In genomic region chr2:11478899-11479605, GRCh38 we compare ENCODE assay signal across 1 cellular context.
TF ChIP-seq lines count a peak whose summit lies in the region.

No MANE protein-coding gene starts in this region.

TF ChIP-seq in HepG2, 621 proteins besides CTCF, POLR2A, EP300 and RAD21 (continued from another document and continues in another):
- TF ChIP-seq, protein P1, sequence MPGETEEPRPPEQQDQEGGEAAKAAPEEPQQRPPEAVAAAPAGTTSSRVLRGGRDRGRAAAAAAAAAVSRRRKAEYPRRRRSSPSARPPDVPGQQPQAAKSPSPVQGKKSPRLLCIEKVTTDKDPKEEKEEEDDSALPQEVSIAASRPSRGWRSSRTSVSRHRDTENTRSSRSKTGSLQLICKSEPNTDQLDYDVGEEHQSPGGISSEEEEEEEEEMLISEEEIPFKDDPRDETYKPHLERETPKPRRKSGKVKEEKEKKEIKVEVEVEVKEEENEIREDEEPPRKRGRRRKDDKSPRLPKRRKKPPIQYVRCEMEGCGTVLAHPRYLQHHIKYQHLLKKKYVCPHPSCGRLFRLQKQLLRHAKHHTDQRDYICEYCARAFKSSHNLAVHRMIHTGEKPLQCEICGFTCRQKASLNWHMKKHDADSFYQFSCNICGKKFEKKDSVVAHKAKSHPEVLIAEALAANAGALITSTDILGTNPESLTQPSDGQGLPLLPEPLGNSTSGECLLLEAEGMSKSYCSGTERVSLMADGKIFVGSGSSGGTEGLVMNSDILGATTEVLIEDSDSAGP (CRISPR knock-in tag; IDR thresholded peaks at IDR 0.05; ENCODE audit: borderline replicate concordance), result no peak
- TF ChIP-seq RXRA (CRISPR knock-in tag; IDR thresholded peaks at IDR 0.05), result no peak
- TF ChIP-seq CSRNP1 (CRISPR knock-in tag; IDR thresholded peaks at IDR 0.05), result no peak
- no peak for TF ChIP-seq GRHL1 (CRISPR knock-in tag; conservative IDR thresholded peaks at IDR 0.05)
- TF ChIP-seq NR2F6 (IDR thresholded peaks at IDR 0.05), result 0 out of 2 replicates have a peak, but pooled peaks have one; percentile 19
- TF ChIP-seq NR2F6 (CRISPR knock-in tag; IDR thresholded peaks at IDR 0.05), result peak; percentile 33; the same call in 1 of the 2 replicates
- TF ChIP-seq, protein P2, sequence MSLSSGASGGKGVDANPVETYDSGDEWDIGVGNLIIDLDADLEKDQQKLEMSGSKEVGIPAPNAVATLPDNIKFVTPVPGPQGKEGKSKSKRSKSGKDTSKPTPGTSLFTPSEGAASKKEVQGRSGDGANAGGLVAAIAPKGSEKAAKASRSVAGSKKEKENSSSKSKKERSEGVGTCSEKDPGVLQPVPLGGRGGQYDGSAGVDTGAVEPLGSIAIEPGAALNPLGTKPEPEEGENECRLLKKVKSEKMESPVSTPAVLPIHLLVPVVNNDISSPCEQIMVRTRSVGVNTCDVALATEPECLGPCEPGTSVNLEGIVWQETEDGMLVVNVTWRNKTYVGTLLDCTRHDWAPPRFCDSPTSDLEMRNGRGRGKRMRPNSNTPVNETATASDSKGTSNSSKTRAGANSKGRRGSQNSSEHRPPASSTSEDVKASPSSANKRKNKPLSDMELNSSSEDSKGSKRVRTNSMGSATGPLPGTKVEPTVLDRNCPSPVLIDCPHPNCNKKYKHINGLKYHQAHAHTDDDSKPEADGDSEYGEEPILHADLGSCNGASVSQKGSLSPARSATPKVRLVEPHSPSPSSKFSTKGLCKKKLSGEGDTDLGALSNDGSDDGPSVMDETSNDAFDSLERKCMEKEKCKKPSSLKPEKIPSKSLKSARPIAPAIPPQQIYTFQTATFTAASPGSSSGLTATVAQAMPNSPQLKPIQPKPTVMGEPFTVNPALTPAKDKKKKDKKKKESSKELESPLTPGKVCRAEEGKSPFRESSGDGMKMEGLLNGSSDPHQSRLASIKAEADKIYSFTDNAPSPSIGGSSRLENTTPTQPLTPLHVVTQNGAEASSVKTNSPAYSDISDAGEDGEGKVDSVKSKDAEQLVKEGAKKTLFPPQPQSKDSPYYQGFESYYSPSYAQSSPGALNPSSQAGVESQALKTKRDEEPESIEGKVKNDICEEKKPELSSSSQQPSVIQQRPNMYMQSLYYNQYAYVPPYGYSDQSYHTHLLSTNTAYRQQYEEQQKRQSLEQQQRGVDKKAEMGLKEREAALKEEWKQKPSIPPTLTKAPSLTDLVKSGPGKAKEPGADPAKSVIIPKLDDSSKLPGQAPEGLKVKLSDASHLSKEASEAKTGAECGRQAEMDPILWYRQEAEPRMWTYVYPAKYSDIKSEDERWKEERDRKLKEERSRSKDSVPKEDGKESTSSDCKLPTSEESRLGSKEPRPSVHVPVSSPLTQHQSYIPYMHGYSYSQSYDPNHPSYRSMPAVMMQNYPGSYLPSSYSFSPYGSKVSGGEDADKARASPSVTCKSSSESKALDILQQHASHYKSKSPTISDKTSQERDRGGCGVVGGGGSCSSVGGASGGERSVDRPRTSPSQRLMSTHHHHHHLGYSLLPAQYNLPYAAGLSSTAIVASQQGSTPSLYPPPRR (CRISPR knock-in tag; IDR thresholded peaks at IDR 0.05; ENCODE audit: borderline replicate concordance), result no peak
- TF ChIP-seq ZNF513 (CRISPR knock-in tag; conservative IDR thresholded peaks at IDR 0.05), result no peak
- no peak for TF ChIP-seq ZNF580 (CRISPR knock-in tag; IDR thresholded peaks at IDR 0.05; ENCODE audit: borderline replicate concordance, low read depth)
- no peak for TF ChIP-seq KAT8 (CRISPR knock-in tag; IDR thresholded peaks at IDR 0.05)
- no peak for TF ChIP-seq NCOR1 (IDR thresholded peaks at IDR 0.05; ENCODE audit: borderline replicate concordance, low read length)
- TF ChIP-seq ZFP90 (CRISPR knock-in tag; IDR thresholded peaks at IDR 0.05; ENCODE audit: borderline replicate concordance), result no peak
- TF ChIP-seq, protein P3, sequence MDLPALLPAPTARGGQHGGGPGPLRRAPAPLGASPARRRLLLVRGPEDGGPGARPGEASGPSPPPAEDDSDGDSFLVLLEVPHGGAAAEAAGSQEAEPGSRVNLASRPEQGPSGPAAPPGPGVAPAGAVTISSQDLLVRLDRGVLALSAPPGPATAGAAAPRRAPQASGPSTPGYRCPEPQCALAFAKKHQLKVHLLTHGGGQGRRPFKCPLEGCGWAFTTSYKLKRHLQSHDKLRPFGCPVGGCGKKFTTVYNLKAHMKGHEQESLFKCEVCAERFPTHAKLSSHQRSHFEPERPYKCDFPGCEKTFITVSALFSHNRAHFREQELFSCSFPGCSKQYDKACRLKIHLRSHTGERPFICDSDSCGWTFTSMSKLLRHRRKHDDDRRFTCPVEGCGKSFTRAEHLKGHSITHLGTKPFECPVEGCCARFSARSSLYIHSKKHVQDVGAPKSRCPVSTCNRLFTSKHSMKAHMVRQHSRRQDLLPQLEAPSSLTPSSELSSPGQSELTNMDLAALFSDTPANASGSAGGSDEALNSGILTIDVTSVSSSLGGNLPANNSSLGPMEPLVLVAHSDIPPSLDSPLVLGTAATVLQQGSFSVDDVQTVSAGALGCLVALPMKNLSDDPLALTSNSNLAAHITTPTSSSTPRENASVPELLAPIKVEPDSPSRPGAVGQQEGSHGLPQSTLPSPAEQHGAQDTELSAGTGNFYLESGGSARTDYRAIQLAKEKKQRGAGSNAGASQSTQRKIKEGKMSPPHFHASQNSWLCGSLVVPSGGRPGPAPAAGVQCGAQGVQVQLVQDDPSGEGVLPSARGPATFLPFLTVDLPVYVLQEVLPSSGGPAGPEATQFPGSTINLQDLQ (CRISPR knock-in tag; IDR thresholded peaks at IDR 0.05), result no peak
- TF ChIP-seq THAP11 (CRISPR knock-in tag; IDR thresholded peaks at IDR 0.05), result no peak
- TF ChIP-seq SOX13 (IDR thresholded peaks at IDR 0.05), result peak; percentile 58; the same call in 1 of the 2 replicates
- peak in 1 of 2 experiments; percentile 72; a peak in 2 of 4 replicates for TF ChIP-seq SOX13 (CRISPR knock-in tag; conservative IDR thresholded peaks at IDR 0.05 in 1 of 2, IDR thresholded peaks at IDR 0.05 in 1 of 2)
- no peak for TF ChIP-seq NAIF1 (CRISPR knock-in tag; IDR thresholded peaks at IDR 0.05; ENCODE audit: borderline replicate concordance)
- TF ChIP-seq ZNF383 (CRISPR knock-in tag; IDR thresholded peaks at IDR 0.05; ENCODE audit: borderline replicate concordance), result no peak
- no peak for TF ChIP-seq ZBTB44 (CRISPR knock-in tag; IDR thresholded peaks at IDR 0.05)
- TF ChIP-seq, protein P4, sequence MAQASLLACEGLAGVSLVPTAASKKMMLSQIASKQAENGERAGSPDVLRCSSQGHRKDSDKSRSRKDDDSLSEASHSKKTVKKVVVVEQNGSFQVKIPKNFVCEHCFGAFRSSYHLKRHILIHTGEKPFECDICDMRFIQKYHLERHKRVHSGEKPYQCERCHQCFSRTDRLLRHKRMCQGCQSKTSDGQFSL (CRISPR knock-in tag; IDR thresholded peaks at IDR 0.05), result no peak
- no peak for TF ChIP-seq ZBTB43 (CRISPR knock-in tag; conservative IDR thresholded peaks at IDR 0.05)
- TF ChIP-seq, protein P5, sequence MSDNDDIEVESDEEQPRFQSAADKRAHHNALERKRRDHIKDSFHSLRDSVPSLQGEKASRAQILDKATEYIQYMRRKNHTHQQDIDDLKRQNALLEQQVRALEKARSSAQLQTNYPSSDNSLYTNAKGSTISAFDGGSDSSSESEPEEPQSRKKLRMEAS (IDR thresholded peaks at IDR 0.05), result peak; percentile 58
- 0 out of 2 replicates have a peak, but pooled peaks have one; percentile 65 for TF ChIP-seq NBN (conservative IDR thresholded peaks at IDR 0.05)
- TF ChIP-seq ZNF124 (CRISPR knock-in tag; IDR thresholded peaks at IDR 0.05), result no peak
- no peak for TF ChIP-seq PHF8 (CRISPR knock-in tag; IDR thresholded peaks at IDR 0.05)
- peak; percentile 73 for TF ChIP-seq SOX5 (CRISPR knock-in tag; IDR thresholded peaks at IDR 0.05; ENCODE audit: borderline replicate concordance)
- no peak for TF ChIP-seq NR1H2 (CRISPR knock-in tag; IDR thresholded peaks at IDR 0.05; ENCODE audit: borderline replicate concordance, low read depth)
- TF ChIP-seq, protein P6, sequence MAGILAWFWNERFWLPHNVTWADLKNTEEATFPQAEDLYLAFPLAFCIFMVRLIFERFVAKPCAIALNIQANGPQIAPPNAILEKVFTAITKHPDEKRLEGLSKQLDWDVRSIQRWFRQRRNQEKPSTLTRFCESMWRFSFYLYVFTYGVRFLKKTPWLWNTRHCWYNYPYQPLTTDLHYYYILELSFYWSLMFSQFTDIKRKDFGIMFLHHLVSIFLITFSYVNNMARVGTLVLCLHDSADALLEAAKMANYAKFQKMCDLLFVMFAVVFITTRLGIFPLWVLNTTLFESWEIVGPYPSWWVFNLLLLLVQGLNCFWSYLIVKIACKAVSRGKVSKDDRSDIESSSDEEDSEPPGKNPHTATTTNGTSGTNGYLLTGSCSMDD (CRISPR knock-in tag; IDR thresholded peaks at IDR 0.05), result no peak
- no peak for TF ChIP-seq MAFF (IDR thresholded peaks at IDR 0.05; ENCODE audit: low read depth, low read length)
- peak; percentile 34; the same call in 1 of the 2 replicates for TF ChIP-seq CEBPG (CRISPR knock-in tag; IDR thresholded peaks at IDR 0.05)
- no peak for TF ChIP-seq ZNF235 (CRISPR knock-in tag; IDR thresholded peaks at IDR 0.05; ENCODE audit: borderline replicate concordance)
- no peak for TF ChIP-seq CREM (IDR thresholded peaks at IDR 0.05)
- no peak for TF ChIP-seq CREM (CRISPR knock-in tag; IDR thresholded peaks at IDR 0.05)
- TF ChIP-seq NR2C2 (CRISPR knock-in tag; IDR thresholded peaks at IDR 0.05; ENCODE audit: borderline replicate concordance), result no peak
- TF ChIP-seq, protein P7, sequence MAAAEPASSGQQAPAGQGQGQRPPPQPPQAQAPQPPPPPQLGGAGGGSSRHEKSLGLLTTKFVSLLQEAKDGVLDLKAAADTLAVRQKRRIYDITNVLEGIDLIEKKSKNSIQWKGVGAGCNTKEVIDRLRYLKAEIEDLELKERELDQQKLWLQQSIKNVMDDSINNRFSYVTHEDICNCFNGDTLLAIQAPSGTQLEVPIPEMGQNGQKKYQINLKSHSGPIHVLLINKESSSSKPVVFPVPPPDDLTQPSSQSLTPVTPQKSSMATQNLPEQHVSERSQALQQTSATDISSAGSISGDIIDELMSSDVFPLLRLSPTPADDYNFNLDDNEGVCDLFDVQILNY (CRISPR knock-in tag; conservative IDR thresholded peaks at IDR 0.05), result no peak
